In the genomic region with DNA sequence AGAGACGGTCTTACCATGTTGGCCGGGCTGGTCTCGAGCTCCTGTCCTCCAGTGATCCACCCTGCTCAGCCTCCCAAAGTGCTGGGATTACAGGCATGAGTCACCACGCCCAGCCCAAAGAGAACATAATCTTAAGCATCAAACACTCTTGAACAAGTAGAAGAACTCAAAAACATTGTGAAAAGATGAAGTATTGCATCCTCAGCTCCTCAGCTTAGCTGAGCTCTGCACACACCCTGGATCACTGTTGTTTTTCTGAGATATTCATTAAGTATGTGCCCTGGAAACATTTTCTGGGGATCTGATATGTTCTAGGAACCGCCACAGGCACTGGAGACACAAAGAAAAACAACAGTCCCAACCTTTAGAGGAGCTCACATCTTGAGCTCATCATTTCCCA, we compare ENCODE assay signal across 19 cellular contexts.
"Had no signal": no experiment of that assay in that cellular context is flagged by ENCODE, and none has a peak within 500 bp of the region (broad histone marks: within the 10 kb centered on the region; RNA-seq: fewer than 3 reads in every experiment).

No MANE protein-coding gene starts in this region.

- H3K4me1 Mint-ChIP-seq: activated CD8-positive, alpha-beta memory T cell treated with anti-CD3 and anti-CD28 coated beads, Interleukin-2, amount 10 ng/mL, durations not matched to agents 7 days and 5 days; memory B cell had no signal

- H3K27me3 Mint-ChIP-seq: activated CD8-positive, alpha-beta memory T cell treated with anti-CD3 and anti-CD28 coated beads, Interleukin-2, amount 10 ng/mL, durations not matched to agents 7 days and 5 days; activated naive CD8-positive, alpha-beta T cell; activated T-cell treated with anti-CD3 and anti-CD28 coated beads, Interleukin-2, amount 50 U/mL, for 24 hours; memory B cell; stimulated activated naive CD8-positive, alpha-beta T cell treated with anti-CD3 and anti-CD28 coated beads, Interleukin-15, Interleukin-2, amounts not matched to agents 100 ng/mL and 50 ng/mL, for 24 hours had no signal

- H3K4me3 ChIP-seq: left ventricle myocardium inferior, psoas muscle, sigmoid colon had no signal

- H3K36me3 Mint-ChIP-seq: activated CD8-positive, alpha-beta memory T cell treated with anti-CD3 and anti-CD28 coated beads, Interleukin-2, amount 10 ng/mL, durations not matched to agents 7 days and 5 days; activated naive CD8-positive, alpha-beta T cell; memory B cell had no signal

- H3K27me3 ChIP-seq: sigmoid colon had no signal

- DNase-seq: activated CD4-positive, alpha-beta T cell treated with anti-CD3 and anti-CD28 coated beads, Interleukin-2, amount 50 U/mL, for 4 hours; activated CD8-positive, alpha-beta memory T cell treated with anti-CD3 and anti-CD28 coated beads, Interleukin-2, amount 10 ng/mL, durations not matched to agents 7 days and 5 days; activated gamma-delta T cell; activated T-cell treated with anti-CD3 and anti-CD28 coated beads, Interleukin-2, amount 50 U/mL, for 24 hours; aorta; central memory CD4-positive, alpha-beta T cell; foreskin melanocyte; head of caudate nucleus; left ventricle myocardium inferior; occipital lobe; psoas muscle; sigmoid colon; stimulated activated CD4-positive, alpha-beta T cell treated with anti-CD3 and anti-CD28 coated beads, Interleukin-4, amount 100 ng/mL, for 1 hour; stimulated activated CD8-positive, alpha-beta memory T cell treated with anti-CD3 and anti-CD28 coated beads, Interleukin-4, amount 100 ng/mL, for 48 hours had no signal

- H3K9me3 ChIP-seq: left ventricle myocardium inferior, psoas muscle, sigmoid colon had no signal

- ATAC-seq: activated CD8-positive, alpha-beta memory T cell treated with anti-CD3 and anti-CD28 coated beads, Interleukin-2, amount 10 ng/mL, durations not matched to agents 7 days and 5 days had no signal

- H3K4me3 Mint-ChIP-seq: activated CD8-positive, alpha-beta memory T cell treated with anti-CD3 and anti-CD28 coated beads, Interleukin-2, amount 10 ng/mL, durations not matched to agents 7 days and 5 days; activated naive CD8-positive, alpha-beta T cell; activated T-cell treated with anti-CD3 and anti-CD28 coated beads, Interleukin-2, amount 50 U/mL, for 24 hours; memory B cell; nephron; stimulated activated naive CD8-positive, alpha-beta T cell treated with anti-CD3 and anti-CD28 coated beads, Interleukin-15, Interleukin-2, amounts not matched to agents 100 ng/mL and 50 ng/mL, for 24 hours; T-helper 2 cell treated with Interferon-gamma antibody and Interleukin-4, amounts not matched to agents 5 μg/mL and 100 μg/mL, for 36 hours had no signal

- H3K9me3 Mint-ChIP-seq: activated T-cell treated with anti-CD3 and anti-CD28 coated beads, Interleukin-2, amount 50 U/mL, for 24 hours had no signal

- H3K27ac ChIP-seq: left ventricle myocardium inferior, psoas muscle, sigmoid colon had no signal

- H3K27ac Mint-ChIP-seq: activated CD8-positive, alpha-beta memory T cell treated with anti-CD3 and anti-CD28 coated beads, Interleukin-2, amount 10 ng/mL, durations not matched to agents 7 days and 5 days; activated naive CD8-positive, alpha-beta T cell; activated T-cell treated with anti-CD3 and anti-CD28 coated beads, Interleukin-2, amount 50 U/mL, for 24 hours; memory B cell; nephron; stimulated activated naive CD8-positive, alpha-beta T cell treated with anti-CD3 and anti-CD28 coated beads, Interleukin-15, Interleukin-2, amounts not matched to agents 100 ng/mL and 50 ng/mL, for 24 hours; T-helper 2 cell treated with Interferon-gamma antibody and Interleukin-4, amounts not matched to agents 5 μg/mL and 100 μg/mL, for 36 hours had no signal

- H3K36me3 ChIP-seq: left ventricle myocardium inferior, sigmoid colon had no signal
